In genomic region chr1:113929750-113930498, GRCh38 we compare ENCODE assay signal across 1 cellular context.
TF ChIP-seq lines count a peak whose summit lies in the region.

No MANE protein-coding gene starts in this region.

TF ChIP-seq in K562, 482 proteins besides CTCF, POLR2A, EP300 and RAD21 (continued from another document and continues in another):
- TF ChIP-seq BRD4 (IDR thresholded peaks at IDR 0.05) (peak; percentile 59; the same call in 1 of the 2 replicates), SMAD4 (CRISPR knock-in tag; conservative IDR thresholded peaks at IDR 0.05) (peak; percentile 51), XRCC5 (IDR thresholded peaks at IDR 0.05; ENCODE audit: low read depth, low read length) (0 out of 2 replicates have a peak, but pooled peaks have one; percentile 25), RBM25 (IDR thresholded peaks at IDR 0.05; ENCODE audit: low read depth, low read length, severe bottlenecking) (no peak), PREB (CRISPR knock-in tag; IDR thresholded peaks at IDR 0.05) (no peak), CXXC5 (CRISPR knock-in tag; IDR thresholded peaks at IDR 0.05) (peak; percentile 57), SFPQ (IDR thresholded peaks at IDR 0.05; ENCODE audit: low read depth, low read length) (no peak), CAMTA2 (CRISPR knock-in tag; conservative IDR thresholded peaks at IDR 0.05) (no peak), FIP1L1 (IDR thresholded peaks at IDR 0.05; ENCODE audit: low read depth, low read length, poor library complexity, severe bottlenecking) (peak; percentile 34), SREBF1 (IDR thresholded peaks at IDR 0.05; ENCODE audit: borderline replicate concordance, low read depth, low read length) (no peak), NFRKB (IDR thresholded peaks at IDR 0.05; ENCODE audit: low read depth) (no peak), MBD1 (CRISPR knock-in tag; IDR thresholded peaks at IDR 0.05) (no peak), ASH1L (IDR thresholded peaks at IDR 0.05; ENCODE audit: borderline replicate concordance, low read depth, partially characterized antibody) (no peak), MTF1 (CRISPR knock-in tag; IDR thresholded peaks at IDR 0.05; ENCODE audit: borderline replicate concordance) (0 out of 2 replicates have a peak, but pooled peaks have one; percentile 46), HMGXB4 (CRISPR knock-in tag; IDR thresholded peaks at IDR 0.05) (peak; percentile 67; the same call in 1 of the 2 replicates), MTA3 (IDR thresholded peaks at IDR 0.05; ENCODE audit: borderline replicate concordance) (peak; percentile 43; the same call in 1 of the 2 replicates), POLR3G (IDR thresholded peaks at IDR 0.05; ENCODE audit: extremely low read depth, insufficient read length, insufficient replicate concordance) (no peak), ZNF583 (CRISPR knock-in tag; IDR thresholded peaks at IDR 0.05) (peak; percentile 61; the same call in 1 of the 2 replicates), PTRF (tag; IDR thresholded peaks at IDR 0.05) (no peak), PML (IDR thresholded peaks at IDR 0.05; ENCODE audit: low read length) (no peak), FOSL1 (tag; conservative IDR thresholded peaks at IDR 0.05) (peak; percentile 8; the same call in 1 of the 2 replicates), KLF1 (tag; IDR thresholded peaks at IDR 0.05) (no peak), RBFOX2 (IDR thresholded peaks at IDR 0.05; ENCODE audit: low read depth, low read length) (peak; percentile 76), CHD7 (IDR thresholded peaks at IDR 0.05; ENCODE audit: low read depth, low read length) (no peak), CHCHD3 (CRISPR knock-in tag; IDR thresholded peaks at IDR 0.05) (no peak), CCNT2 (IDR thresholded peaks at IDR 0.05; ENCODE audit: borderline replicate concordance, extremely low read depth, insufficient read length, low read depth, low read length) (peak; percentile 14), CHAMP1 (IDR thresholded peaks at IDR 0.05) (no peak), HDAC2 (IDR thresholded peaks at IDR 0.05) (peak; percentile 20; the same call in 1 of the 2 replicates), JUN (IDR thresholded peaks at IDR 0.05; ENCODE audit: borderline replicate concordance, low read depth, low read length) (no peak), JUN (CRISPR knock-in tag; IDR thresholded peaks at IDR 0.05; ENCODE audit: borderline replicate concordance) (no peak), ZNF217 (CRISPR knock-in tag; IDR thresholded peaks at IDR 0.05) (no peak), ZNF274 (IDR thresholded peaks at IDR 0.05; ENCODE audit: borderline replicate concordance, low read depth, low read length) (no peak), SIX5 (IDR thresholded peaks at IDR 0.05; ENCODE audit: borderline replicate concordance in 1 of 2, insufficient read depth in 1 of 2, low read depth in 1 of 2, low read length in 2 of 2) (no peak), FOXK1 (CRISPR knock-in tag; IDR thresholded peaks at IDR 0.05; ENCODE audit: borderline replicate concordance) (0 out of 2 replicates have a peak, but pooled peaks have one; percentile 58), ETS2 (tag; IDR thresholded peaks at IDR 0.05; ENCODE audit: borderline replicate concordance, poor library complexity, severe bottlenecking) (no peak), NCOR1 (IDR thresholded peaks at IDR 0.05) (no peak)
- TF ChIP-seq, protein P1, sequence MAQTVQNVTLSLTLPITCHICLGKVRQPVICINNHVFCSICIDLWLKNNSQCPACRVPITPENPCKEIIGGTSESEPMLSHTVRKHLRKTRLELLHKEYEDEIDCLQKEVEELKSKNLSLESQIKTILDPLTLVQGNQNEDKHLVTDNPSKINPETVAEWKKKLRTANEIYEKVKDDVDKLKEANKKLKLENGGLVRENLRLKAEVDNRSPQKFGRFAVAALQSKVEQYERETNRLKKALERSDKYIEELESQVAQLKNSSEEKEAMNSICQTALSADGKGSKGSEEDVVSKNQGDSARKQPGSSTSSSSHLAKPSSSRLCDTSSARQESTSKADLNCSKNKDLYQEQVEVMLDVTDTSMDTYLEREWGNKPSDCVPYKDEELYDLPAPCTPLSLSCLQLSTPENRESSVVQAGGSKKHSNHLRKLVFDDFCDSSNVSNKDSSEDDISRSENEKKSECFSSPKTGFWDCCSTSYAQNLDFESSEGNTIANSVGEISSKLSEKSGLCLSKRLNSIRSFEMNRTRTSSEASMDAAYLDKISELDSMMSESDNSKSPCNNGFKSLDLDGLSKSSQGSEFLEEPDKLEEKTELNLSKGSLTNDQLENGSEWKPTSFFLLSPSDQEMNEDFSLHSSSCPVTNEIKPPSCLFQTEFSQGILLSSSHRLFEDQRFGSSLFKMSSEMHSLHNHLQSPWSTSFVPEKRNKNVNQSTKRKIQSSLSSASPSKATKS (CRISPR knock-in tag; IDR thresholded peaks at IDR 0.05), result no peak
